In the genomic region with DNA sequence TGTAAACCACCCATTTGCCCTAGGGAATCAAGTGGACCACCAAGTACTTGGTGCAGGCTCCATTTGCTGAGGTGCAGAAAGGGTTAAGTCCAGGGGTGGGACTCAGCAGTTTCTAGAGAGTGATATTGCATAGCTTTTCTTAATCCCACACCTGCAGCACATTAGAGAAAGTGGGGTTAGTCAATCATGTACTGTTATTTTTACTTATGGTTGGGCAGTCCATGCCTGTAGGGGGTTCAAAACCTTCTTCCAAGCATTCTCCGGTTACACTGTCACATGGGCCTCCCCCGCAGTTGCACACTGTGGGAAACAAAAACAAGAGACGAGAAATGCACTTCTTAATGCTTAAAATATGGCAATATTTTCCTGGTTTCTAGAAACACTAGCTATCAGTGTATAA, we compare ENCODE assay signal across 17 cellular contexts.
DNase-seq lines count a peak whose midpoint lies in the region; ATAC-seq, FAIRE-seq and TF ChIP-seq lines count a peak whose summit lies in the region.
"Had no signal": no experiment of that assay in that cellular context is flagged by ENCODE, and none has a peak within 500 bp of the region (broad histone marks: within the 10 kb centered on the region; RNA-seq: fewer than 3 reads in every experiment).

No MANE protein-coding gene starts in this region.

- no peak overlapping the region for H3K4me3 ChIP-seq in skeletal muscle cell (ENCODE audit: low read depth, low read length)
- H3K4me3 ChIP-seq: prostate gland had no signal

- intact Hi-C loops in left colon (cut with DNase I, micrococcal nuclease): loop anchor here (5.0 to 10.0 kb wide), 2 partner anchors 66 to 103 kb away; partner anchors contain the start of gene LAMA4 (in 1 of the 2)

- DNase-seq in Daoy (ENCODE audit: low read depth): peak; percentile 44
- DNase-seq in amniotic epithelial cell (ENCODE audit: low read depth): peak; percentile 41
- DNase-seq in fibroblast of the conjunctiva (ENCODE audit: low read depth): peak; percentile 95
- peak; percentile 71 for DNase-seq in skeletal muscle cell (ENCODE audit: low read depth)
- DNase-seq in D721Med (ENCODE audit: insufficient read length, low spot score): no peak
- DNase-seq in NCI-H1105 (lab: John Stamatoyannopoulos, UW): no peak
- no peak for DNase-seq in left colon
- DNase-seq: activated CD8-positive, alpha-beta T cell treated with anti-CD3 and anti-CD28 coated beads, Interleukin-2, amount 10 ng/mL, durations not matched to agents 7 days and 5 days; activated naive CD8-positive, alpha-beta T cell treated with anti-CD3 and anti-CD28 coated beads, Interleukin-2, amount 50 U/mL, for 24 hours; cortex of kidney; DMS153; NCI-H2029 treated with DMSO at 0.1 percent for 48 hours; NCI-H526 treated with DMSO at 0.1 percent for 48 hours; substantia nigra; T-cell had no signal

- TF ChIP-seq CTCF in D721Med (IDR thresholded peaks at IDR 0.05; ENCODE audit: insufficient read depth, missing control alignments): no peak

- no peak for FAIRE-seq in D721Med (lab: Jason Lieb, UNC)

- no peak for ATAC-seq in left colon
- ATAC-seq in HG03025 (IDR thresholded peaks at IDR 0.05; ENCODE audit: low FRiP score, unreplicated experiment): no peak
- ATAC-seq: activated CD8-positive, alpha-beta T cell treated with anti-CD3 and anti-CD28 coated beads, Interleukin-2, amount 10 ng/mL, durations not matched to agents 7 days and 5 days; activated naive CD8-positive, alpha-beta T cell treated with anti-CD3 and anti-CD28 coated beads, Interleukin-2, amount 50 U/mL, for 24 hours; T-cell had no signal

Comparison
In these comparisons a context has a peak if more than half of its experiments do, and no peak if none do; other contexts are left out.
1. DNase-seq: peak in Daoy (single experiment), amniotic epithelial cell (single experiment), fibroblast of the conjunctiva (single experiment) and skeletal muscle cell (single experiment); none in D721Med (single experiment), NCI-H1105 (single experiment) and left colon (0 of 2).